Comparison of ENCODE assay signal across 1 cellular context in the genomic region with DNA sequence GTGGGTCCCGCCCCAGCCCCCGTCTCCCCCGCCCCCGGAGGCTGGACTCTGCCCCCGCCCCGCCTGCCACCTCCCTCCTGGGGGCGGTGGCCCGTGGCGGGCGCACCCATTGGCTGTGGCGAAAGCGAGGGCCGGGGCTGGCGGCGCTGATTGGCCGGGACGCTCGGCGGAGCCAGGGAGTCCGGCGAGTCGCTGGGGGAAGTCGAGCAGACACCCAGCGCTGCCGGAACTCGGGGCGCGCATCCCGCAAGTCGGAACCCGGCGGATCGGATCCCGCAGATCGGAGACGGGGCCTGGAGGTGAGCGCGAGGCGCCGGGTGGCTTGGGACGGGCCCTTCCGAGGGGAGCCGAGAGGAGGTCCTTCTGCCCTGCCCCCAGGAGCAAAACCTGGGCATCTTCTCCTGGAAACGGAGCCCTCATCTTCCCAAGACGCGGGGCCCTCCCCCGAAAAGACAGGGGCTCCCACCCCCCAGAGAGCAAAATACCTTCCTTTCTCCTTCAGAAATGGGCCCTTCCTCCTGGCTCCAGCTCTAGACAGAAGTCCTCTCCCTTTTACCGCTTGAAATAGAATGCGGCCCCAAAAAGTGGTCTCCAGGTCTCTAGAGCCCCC.
A peak's percentile ranks its signal among the peaks of the same experiment; 100 is the strongest.
TF ChIP-seq lines count a peak whose summit lies in the region.

A gene (plus strand): TSS at position 205 of the 610 bp plus-strand sequence. CDS start 61,123 bp downstream, outside the sequence.

TF ChIP-seq in HepG2, 621 proteins besides CTCF, POLR2A, EP300 and RAD21 (continued from another document and continues in another):
- TF ChIP-seq, protein P1, sequence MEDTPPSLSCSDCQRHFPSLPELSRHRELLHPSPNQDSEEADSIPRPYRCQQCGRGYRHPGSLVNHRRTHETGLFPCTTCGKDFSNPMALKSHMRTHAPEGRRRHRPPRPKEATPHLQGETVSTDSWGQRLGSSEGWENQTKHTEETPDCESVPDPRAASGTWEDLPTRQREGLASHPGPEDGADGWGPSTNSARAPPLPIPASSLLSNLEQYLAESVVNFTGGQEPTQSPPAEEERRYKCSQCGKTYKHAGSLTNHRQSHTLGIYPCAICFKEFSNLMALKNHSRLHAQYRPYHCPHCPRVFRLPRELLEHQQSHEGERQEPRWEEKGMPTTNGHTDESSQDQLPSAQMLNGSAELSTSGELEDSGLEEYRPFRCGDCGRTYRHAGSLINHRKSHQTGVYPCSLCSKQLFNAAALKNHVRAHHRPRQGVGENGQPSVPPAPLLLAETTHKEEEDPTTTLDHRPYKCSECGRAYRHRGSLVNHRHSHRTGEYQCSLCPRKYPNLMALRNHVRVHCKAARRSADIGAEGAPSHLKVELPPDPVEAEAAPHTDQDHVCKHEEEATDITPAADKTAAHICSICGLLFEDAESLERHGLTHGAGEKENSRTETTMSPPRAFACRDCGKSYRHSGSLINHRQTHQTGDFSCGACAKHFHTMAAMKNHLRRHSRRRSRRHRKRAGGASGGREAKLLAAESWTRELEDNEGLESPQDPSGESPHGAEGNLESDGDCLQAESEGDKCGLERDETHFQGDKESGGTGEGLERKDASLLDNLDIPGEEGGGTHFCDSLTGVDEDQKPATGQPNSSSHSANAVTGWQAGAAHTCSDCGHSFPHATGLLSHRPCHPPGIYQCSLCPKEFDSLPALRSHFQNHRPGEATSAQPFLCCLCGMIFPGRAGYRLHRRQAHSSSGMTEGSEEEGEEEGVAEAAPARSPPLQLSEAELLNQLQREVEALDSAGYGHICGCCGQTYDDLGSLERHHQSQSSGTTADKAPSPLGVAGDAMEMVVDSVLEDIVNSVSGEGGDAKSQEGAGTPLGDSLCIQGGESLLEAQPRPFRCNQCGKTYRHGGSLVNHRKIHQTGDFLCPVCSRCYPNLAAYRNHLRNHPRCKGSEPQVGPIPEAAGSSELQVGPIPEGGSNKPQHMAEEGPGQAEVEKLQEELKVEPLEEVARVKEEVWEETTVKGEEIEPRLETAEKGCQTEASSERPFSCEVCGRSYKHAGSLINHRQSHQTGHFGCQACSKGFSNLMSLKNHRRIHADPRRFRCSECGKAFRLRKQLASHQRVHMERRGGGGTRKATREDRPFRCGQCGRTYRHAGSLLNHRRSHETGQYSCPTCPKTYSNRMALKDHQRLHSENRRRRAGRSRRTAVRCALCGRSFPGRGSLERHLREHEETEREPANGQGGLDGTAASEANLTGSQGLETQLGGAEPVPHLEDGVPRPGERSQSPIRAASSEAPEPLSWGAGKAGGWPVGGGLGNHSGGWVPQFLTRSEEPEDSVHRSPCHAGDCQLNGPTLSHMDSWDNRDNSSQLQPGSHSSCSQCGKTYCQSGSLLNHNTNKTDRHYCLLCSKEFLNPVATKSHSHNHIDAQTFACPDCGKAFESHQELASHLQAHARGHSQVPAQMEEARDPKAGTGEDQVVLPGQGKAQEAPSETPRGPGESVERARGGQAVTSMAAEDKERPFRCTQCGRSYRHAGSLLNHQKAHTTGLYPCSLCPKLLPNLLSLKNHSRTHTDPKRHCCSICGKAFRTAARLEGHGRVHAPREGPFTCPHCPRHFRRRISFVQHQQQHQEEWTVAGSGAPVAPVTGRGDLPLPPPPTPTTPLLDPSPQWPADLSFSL (CRISPR knock-in tag; IDR thresholded peaks at IDR 0.05), result no peak
- TF ChIP-seq TBL1XR1 (IDR thresholded peaks at IDR 0.05; ENCODE audit: borderline replicate concordance, low read length, partially characterized antibody), result no peak
- TF ChIP-seq, protein P2, sequence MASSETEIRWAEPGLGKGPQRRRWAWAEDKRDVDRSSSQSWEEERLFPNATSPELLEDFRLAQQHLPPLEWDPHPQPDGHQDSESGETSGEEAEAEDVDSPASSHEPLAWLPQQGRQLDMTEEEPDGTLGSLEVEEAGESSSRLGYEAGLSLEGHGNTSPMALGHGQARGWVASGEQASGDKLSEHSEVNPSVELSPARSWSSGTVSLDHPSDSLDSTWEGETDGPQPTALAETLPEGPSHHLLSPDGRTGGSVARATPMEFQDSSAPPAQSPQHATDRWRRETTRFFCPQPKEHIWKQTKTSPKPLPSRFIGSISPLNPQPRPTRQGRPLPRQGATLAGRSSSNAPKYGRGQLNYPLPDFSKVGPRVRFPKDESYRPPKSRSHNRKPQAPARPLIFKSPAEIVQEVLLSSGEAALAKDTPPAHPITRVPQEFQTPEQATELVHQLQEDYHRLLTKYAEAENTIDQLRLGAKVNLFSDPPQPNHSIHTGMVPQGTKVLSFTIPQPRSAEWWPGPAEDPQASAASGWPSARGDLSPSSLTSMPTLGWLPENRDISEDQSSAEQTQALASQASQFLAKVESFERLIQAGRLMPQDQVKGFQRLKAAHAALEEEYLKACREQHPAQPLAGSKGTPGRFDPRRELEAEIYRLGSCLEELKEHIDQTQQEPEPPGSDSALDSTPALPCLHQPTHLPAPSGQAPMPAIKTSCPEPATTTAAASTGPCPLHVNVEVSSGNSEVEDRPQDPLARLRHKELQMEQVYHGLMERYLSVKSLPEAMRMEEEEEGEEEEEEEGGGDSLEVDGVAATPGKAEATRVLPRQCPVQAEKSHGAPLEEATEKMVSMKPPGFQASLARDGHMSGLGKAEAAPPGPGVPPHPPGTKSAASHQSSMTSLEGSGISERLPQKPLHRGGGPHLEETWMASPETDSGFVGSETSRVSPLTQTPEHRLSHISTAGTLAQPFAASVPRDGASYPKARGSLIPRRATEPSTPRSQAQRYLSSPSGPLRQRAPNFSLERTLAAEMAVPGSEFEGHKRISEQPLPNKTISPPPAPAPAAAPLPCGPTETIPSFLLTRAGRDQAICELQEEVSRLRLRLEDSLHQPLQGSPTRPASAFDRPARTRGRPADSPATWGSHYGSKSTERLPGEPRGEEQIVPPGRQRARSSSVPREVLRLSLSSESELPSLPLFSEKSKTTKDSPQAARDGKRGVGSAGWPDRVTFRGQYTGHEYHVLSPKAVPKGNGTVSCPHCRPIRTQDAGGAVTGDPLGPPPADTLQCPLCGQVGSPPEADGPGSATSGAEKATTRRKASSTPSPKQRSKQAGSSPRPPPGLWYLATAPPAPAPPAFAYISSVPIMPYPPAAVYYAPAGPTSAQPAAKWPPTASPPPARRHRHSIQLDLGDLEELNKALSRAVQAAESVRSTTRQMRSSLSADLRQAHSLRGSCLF (CRISPR knock-in tag; IDR thresholded peaks at IDR 0.05; ENCODE audit: borderline replicate concordance), result no peak
- TF ChIP-seq, protein P3, sequence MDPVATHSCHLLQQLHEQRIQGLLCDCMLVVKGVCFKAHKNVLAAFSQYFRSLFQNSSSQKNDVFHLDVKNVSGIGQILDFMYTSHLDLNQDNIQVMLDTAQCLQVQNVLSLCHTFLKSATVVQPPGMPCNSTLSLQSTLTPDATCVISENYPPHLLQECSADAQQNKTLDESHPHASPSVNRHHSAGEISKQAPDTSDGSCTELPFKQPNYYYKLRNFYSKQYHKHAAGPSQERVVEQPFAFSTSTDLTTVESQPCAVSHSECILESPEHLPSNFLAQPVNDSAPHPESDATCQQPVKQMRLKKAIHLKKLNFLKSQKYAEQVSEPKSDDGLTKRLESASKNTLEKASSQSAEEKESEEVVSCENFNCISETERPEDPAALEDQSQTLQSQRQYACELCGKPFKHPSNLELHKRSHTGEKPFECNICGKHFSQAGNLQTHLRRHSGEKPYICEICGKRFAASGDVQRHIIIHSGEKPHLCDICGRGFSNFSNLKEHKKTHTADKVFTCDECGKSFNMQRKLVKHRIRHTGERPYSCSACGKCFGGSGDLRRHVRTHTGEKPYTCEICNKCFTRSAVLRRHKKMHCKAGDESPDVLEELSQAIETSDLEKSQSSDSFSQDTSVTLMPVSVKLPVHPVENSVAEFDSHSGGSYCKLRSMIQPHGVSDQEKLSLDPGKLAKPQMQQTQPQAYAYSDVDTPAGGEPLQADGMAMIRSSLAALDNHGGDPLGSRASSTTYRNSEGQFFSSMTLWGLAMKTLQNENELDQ (CRISPR knock-in tag; IDR thresholded peaks at IDR 0.05; ENCODE audit: borderline replicate concordance), result no peak
- no peak for TF ChIP-seq ZNF326 (CRISPR knock-in tag; IDR thresholded peaks at IDR 0.05; ENCODE audit: borderline replicate concordance)
- no peak for TF ChIP-seq ZKSCAN1 (IDR thresholded peaks at IDR 0.05; ENCODE audit: low read length)
- TF ChIP-seq, protein P4, sequence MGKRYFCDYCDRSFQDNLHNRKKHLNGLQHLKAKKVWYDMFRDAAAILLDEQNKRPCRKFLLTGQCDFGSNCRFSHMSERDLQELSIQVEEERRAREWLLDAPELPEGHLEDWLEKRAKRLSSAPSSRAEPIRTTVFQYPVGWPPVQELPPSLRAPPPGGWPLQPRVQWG (CRISPR knock-in tag; IDR thresholded peaks at IDR 0.05; ENCODE audit: borderline replicate concordance, low read depth), result no peak
- no peak for TF ChIP-seq CBFB (CRISPR knock-in tag; IDR thresholded peaks at IDR 0.05)
- TF ChIP-seq, protein P5, sequence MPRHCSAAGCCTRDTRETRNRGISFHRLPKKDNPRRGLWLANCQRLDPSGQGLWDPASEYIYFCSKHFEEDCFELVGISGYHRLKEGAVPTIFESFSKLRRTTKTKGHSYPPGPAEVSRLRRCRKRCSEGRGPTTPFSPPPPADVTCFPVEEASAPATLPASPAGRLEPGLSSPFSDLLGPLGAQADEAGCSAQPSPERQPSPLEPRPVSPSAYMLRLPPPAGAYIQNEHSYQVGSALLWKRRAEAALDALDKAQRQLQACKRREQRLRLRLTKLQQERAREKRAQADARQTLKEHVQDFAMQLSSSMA (CRISPR knock-in tag; IDR thresholded peaks at IDR 0.05), result no peak
- no peak for TF ChIP-seq ZMAT3 (CRISPR knock-in tag; conservative IDR thresholded peaks at IDR 0.05)
- TF ChIP-seq RXRB (CRISPR knock-in tag; IDR thresholded peaks at IDR 0.05; ENCODE audit: borderline replicate concordance), result peak; percentile 46; the same call in 1 of the 2 replicates
- TF ChIP-seq BHLHE40 (IDR thresholded peaks at IDR 0.05; ENCODE audit: low read length), result no peak
- TF ChIP-seq, protein P6, sequence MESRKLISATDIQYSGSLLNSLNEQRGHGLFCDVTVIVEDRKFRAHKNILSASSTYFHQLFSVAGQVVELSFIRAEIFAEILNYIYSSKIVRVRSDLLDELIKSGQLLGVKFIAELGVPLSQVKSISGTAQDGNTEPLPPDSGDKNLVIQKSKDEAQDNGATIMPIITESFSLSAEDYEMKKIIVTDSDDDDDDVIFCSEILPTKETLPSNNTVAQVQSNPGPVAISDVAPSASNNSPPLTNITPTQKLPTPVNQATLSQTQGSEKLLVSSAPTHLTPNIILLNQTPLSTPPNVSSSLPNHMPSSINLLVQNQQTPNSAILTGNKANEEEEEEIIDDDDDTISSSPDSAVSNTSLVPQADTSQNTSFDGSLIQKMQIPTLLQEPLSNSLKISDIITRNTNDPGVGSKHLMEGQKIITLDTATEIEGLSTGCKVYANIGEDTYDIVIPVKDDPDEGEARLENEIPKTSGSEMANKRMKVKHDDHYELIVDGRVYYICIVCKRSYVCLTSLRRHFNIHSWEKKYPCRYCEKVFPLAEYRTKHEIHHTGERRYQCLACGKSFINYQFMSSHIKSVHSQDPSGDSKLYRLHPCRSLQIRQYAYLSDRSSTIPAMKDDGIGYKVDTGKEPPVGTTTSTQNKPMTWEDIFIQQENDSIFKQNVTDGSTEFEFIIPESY (CRISPR knock-in tag; IDR thresholded peaks at IDR 0.05), result no peak
- TF ChIP-seq, protein P7, sequence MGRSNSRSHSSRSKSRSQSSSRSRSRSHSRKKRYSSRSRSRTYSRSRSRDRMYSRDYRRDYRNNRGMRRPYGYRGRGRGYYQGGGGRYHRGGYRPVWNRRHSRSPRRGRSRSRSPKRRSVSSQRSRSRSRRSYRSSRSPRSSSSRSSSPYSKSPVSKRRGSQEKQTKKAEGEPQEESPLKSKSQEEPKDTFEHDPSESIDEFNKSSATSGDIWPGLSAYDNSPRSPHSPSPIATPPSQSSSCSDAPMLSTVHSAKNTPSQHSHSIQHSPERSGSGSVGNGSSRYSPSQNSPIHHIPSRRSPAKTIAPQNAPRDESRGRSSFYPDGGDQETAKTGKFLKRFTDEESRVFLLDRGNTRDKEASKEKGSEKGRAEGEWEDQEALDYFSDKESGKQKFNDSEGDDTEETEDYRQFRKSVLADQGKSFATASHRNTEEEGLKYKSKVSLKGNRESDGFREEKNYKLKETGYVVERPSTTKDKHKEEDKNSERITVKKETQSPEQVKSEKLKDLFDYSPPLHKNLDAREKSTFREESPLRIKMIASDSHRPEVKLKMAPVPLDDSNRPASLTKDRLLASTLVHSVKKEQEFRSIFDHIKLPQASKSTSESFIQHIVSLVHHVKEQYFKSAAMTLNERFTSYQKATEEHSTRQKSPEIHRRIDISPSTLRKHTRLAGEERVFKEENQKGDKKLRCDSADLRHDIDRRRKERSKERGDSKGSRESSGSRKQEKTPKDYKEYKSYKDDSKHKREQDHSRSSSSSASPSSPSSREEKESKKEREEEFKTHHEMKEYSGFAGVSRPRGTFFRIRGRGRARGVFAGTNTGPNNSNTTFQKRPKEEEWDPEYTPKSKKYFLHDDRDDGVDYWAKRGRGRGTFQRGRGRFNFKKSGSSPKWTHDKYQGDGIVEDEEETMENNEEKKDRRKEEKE (IDR thresholded peaks at IDR 0.05), result no peak
- no peak for TF ChIP-seq ATRX (CRISPR knock-in tag; IDR thresholded peaks at IDR 0.05; ENCODE audit: borderline replicate concordance)
- TF ChIP-seq, protein P8, sequence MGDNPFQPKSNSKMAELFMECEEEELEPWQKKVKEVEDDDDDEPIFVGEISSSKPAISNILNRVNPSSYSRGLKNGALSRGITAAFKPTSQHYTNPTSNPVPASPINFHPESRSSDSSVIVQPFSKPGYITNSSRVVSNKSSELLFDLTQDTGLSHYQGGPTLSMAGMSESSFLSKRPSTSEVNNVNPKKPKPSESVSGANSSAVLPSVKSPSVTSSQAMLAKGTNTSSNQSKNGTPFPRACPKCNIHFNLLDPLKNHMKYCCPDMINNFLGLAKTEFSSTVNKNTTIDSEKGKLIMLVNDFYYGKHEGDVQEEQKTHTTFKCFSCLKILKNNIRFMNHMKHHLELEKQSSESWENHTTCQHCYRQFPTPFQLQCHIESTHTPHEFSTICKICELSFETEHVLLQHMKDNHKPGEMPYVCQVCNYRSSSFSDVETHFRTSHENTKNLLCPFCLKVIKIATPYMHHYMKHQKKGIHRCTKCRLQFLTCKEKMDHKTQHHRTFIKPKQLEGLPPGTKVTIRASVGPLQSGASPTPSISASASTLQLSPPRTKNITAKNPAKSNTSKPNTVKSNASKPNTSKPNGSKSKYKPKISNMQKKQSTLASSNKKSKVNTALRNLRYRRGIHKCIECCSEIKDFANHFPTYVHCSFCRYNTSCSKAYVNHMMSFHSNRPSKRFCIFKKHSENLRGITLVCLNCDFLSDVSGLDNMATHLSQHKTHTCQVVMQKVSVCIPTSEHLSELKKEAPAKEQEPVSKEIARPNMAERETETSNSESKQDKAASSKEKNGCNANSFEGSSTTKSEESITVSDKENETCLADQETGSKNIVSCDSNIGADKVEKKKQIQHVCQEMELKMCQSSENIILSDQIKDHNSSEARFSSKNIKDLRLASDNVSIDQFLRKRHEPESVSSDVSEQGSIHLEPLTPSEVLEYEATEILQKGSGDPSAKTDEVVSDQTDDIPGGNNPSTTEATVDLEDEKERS (CRISPR knock-in tag; IDR thresholded peaks at IDR 0.05), result no peak
- TF ChIP-seq ZNF101 (CRISPR knock-in tag; IDR thresholded peaks at IDR 0.05; ENCODE audit: borderline replicate concordance, low read depth), result no peak
- TF ChIP-seq, protein P9, sequence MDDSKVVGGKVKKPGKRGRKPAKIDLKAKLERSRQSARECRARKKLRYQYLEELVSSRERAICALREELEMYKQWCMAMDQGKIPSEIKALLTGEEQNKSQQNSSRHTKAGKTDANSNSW (CRISPR knock-in tag; IDR thresholded peaks at IDR 0.05; ENCODE audit: borderline replicate concordance), result no peak
